In genomic region chr2:174195253-174195652, GRCh38 we compare ENCODE assay signal across 13 cellular contexts.
"Had no signal": no experiment of that assay in that cellular context is flagged by ENCODE, and none has a peak within 500 bp of the region (broad histone marks: within the 10 kb centered on the region; RNA-seq: fewer than 3 reads in every experiment).

No MANE protein-coding gene starts in this region.

- H3K9me3 Mint-ChIP-seq: activated CD4-positive, alpha-beta T cell treated with anti-CD3 and anti-CD28 coated beads, Interleukin-2, amount 10 ng/mL, durations not matched to agents 7 days and 5 days; activated naive CD8-positive, alpha-beta T cell treated with anti-CD3 and anti-CD28 coated beads, Interleukin-2, amount 50 U/mL, for 24 hours; naive thymus-derived CD8-positive, alpha-beta T cell; stimulated activated effector memory CD8-positive, alpha-beta T cell treated with anti-CD3 and anti-CD28 coated beads, Interleukin-12 subunit alpha, Interleukin-12 subunit beta, amount 100 ng/mL, for 72 hours had no signal

- H3K27me3 ChIP-seq: ascending aorta, hepatocyte had no signal

- H3K4me1 ChIP-seq: ascending aorta, parathyroid adenoma had no signal

- H3K9me3 ChIP-seq: ascending aorta had no signal

- H3K4me2 ChIP-seq: hepatocyte had no signal

- DNase-seq: activated CD4-positive, alpha-beta T cell treated with anti-CD3 and anti-CD28 coated beads, Interleukin-2, amount 10 ng/mL, durations not matched to agents 7 days and 5 days; activated CD8-positive, alpha-beta memory T cell treated with anti-CD3 and anti-CD28 coated beads, Interleukin-2, amount 50 U/mL, for 48 hours; activated naive CD4-positive, alpha-beta T cell treated with Interleukin-2 at 50 U/mL for 16 hours; activated naive CD8-positive, alpha-beta T cell treated with anti-CD3 and anti-CD28 coated beads, Interleukin-2, amount 50 U/mL, for 24 hours; kidney; naive thymus-derived CD8-positive, alpha-beta T cell; T-helper 2 cell had no signal

- H3K36me3 ChIP-seq: ascending aorta had no signal

- H3K79me2 ChIP-seq: parathyroid adenoma had no signal

- H3K27me3 Mint-ChIP-seq: activated CD4-positive, alpha-beta T cell treated with anti-CD3 and anti-CD28 coated beads, Interleukin-2, amount 10 ng/mL, durations not matched to agents 7 days and 5 days; activated naive CD8-positive, alpha-beta T cell treated with anti-CD3 and anti-CD28 coated beads, Interleukin-2, amount 50 U/mL, for 24 hours; naive thymus-derived CD8-positive, alpha-beta T cell had no signal

- H3K4me1 Mint-ChIP-seq: activated CD4-positive, alpha-beta T cell treated with anti-CD3 and anti-CD28 coated beads, Interleukin-2, amount 10 ng/mL, durations not matched to agents 7 days and 5 days; activated naive CD8-positive, alpha-beta T cell treated with anti-CD3 and anti-CD28 coated beads, Interleukin-2, amount 50 U/mL, for 24 hours had no signal

- H2AFZ ChIP-seq: hepatocyte, parathyroid adenoma had no signal

- H3K9ac ChIP-seq: parathyroid adenoma had no signal

- H3K36me3 Mint-ChIP-seq: stimulated activated effector memory CD8-positive, alpha-beta T cell treated with anti-CD3 and anti-CD28 coated beads, Interleukin-12 subunit alpha, Interleukin-12 subunit beta, amount 100 ng/mL, for 72 hours had no signal

- H3K4me3 Mint-ChIP-seq: activated CD4-positive, alpha-beta T cell treated with anti-CD3 and anti-CD28 coated beads, Interleukin-2, amount 10 ng/mL, durations not matched to agents 7 days and 5 days; activated naive CD8-positive, alpha-beta T cell treated with anti-CD3 and anti-CD28 coated beads, Interleukin-2, amount 50 U/mL, for 24 hours; naive thymus-derived CD8-positive, alpha-beta T cell; stimulated activated effector memory CD8-positive, alpha-beta T cell treated with anti-CD3 and anti-CD28 coated beads, Interleukin-12 subunit alpha, Interleukin-12 subunit beta, amount 100 ng/mL, for 72 hours; WTC11 had no signal

- H3K4me3 ChIP-seq: ascending aorta, hepatocyte had no signal

- H3K27ac ChIP-seq: ascending aorta, epithelial cell of prostate, hepatocyte, parathyroid adenoma had no signal

- H3K27ac Mint-ChIP-seq: activated CD4-positive, alpha-beta T cell treated with anti-CD3 and anti-CD28 coated beads, Interleukin-2, amount 10 ng/mL, durations not matched to agents 7 days and 5 days; activated naive CD8-positive, alpha-beta T cell treated with anti-CD3 and anti-CD28 coated beads, Interleukin-2, amount 50 U/mL, for 24 hours; stimulated activated effector memory CD8-positive, alpha-beta T cell treated with anti-CD3 and anti-CD28 coated beads, Interleukin-12 subunit alpha, Interleukin-12 subunit beta, amount 100 ng/mL, for 72 hours; WTC11 had no signal
